ENCODE assay signal across 8 cellular contexts in genomic region chr19:56508282-56508778, GRCh38. TPM values are rescaled to one million over a fixed set of nuclear protein-coding genes. Genes with fewer than 3 reads are reported as not detected.
DNase-seq lines count a peak whose midpoint lies in the region; ATAC-seq and TF ChIP-seq lines count a peak whose summit lies in the region.

No MANE protein-coding gene starts in this region.

- no peaks in the 10 kb centered on the region for H3K27me3 ChIP-seq in BLaER1 treated with 17β-estradiol and CSF1 and Interleukin-3, amounts not matched to agents 10 nM and 100 nM
- H3K27me3 ChIP-seq in NT2/D1 (ENCODE audit: insufficient read depth, insufficient read length) = peaks cover 8% of the 10 kb centered on the region
- H3K27me3 ChIP-seq in trophoblast cell (ENCODE audit: insufficient read depth, low read length) = no peaks in the 10 kb centered on the region

- H2AK5ac ChIP-seq in trophoblast cell (ENCODE audit: low read length) = no peak overlapping the region

- H2BK120ac ChIP-seq in trophoblast cell (ENCODE audit: insufficient read depth, low read length, poor library complexity) = no peak overlapping the region

- no peak overlapping the region for H3K4ac ChIP-seq in trophoblast cell (ENCODE audit: low read depth, low read length)

- peaks cover 2% of the 10 kb centered on the region for H3K79me1 ChIP-seq in trophoblast cell (ENCODE audit: low read length)

- H2BK5ac ChIP-seq in trophoblast cell (ENCODE audit: low read depth, low read length, poor library complexity) = no peak overlapping the region

- H3K79me2 ChIP-seq in trophoblast cell (ENCODE audit: control insufficient read depth, insufficient read depth, low read length, poor library complexity) = peaks cover 5% of the 10 kb centered on the region

- H3K36me3 ChIP-seq in BLaER1 treated with 17β-estradiol and CSF1 and Interleukin-3, amounts not matched to agents 10 nM and 100 nM = peaks cover 0 to 26% (median 17%) of the 10 kb centered on the region in 11 experiments; a peak in 14 of 22 replicates
- H3K36me3 ChIP-seq in NT2/D1 (ENCODE audit: insufficient read depth, insufficient read length, low read length) (no peaks in the 10 kb centered on the region), trophoblast cell (ENCODE audit: control insufficient read depth in 1 of 2, insufficient read depth in 2 of 2, low read length in 2 of 2) (no peaks in the 10 kb centered on the region)

- H2BK12ac ChIP-seq in trophoblast cell (ENCODE audit: low read length) = no peak overlapping the region

- H3K14ac ChIP-seq in trophoblast cell (ENCODE audit: low read length) = peak overlapping the region; percentile 60

- peak overlapping the region; percentile 76 to 96 (median 89) for H3K4me2 ChIP-seq in BLaER1 treated with 17β-estradiol and CSF1 and Interleukin-3, amounts not matched to agents 10 nM and 100 nM
- H3K4me2 ChIP-seq in trophoblast cell (ENCODE audit: low read length) = peak overlapping the region; percentile 92

- ATAC-seq in HG02884 (IDR thresholded peaks at IDR 0.05; ENCODE audit: unreplicated experiment) = no peak
- ATAC-seq in activated CD4-positive, CD25-positive, alpha-beta regulatory T cell treated with anti-CD3 and anti-CD28 coated beads, Interleukin-2, amount 50 U/mL, for 24 hours = no peak

- no peak overlapping the region for H3K23ac ChIP-seq in trophoblast cell (ENCODE audit: low read length)

- peak overlapping the region; percentile 4 for H4K8ac ChIP-seq in trophoblast cell (ENCODE audit: low read depth, low read length)

- H4K91ac ChIP-seq in trophoblast cell (ENCODE audit: low read depth, low read length) = no peak overlapping the region

- TF ChIP-seq CTCF in fibroblast of pulmonary artery (IDR thresholded peaks at IDR 0.05; ENCODE audit: low read length, missing control alignments) = no peak

- peak overlapping the region; percentile 88 to 99 (median 97) for H3K9ac ChIP-seq in BLaER1 treated with 17β-estradiol and CSF1 and Interleukin-3, amounts not matched to agents 10 nM and 100 nM
- H3K9ac ChIP-seq in NT2/D1 (ENCODE audit: insufficient read length, low read depth) (peak overlapping the region; percentile 92), trophoblast cell (ENCODE audit: low read length) (peak overlapping the region; percentile 73)

- WGBS in trophoblast cell (ENCODE audit: extremely low coverage, insufficient coverage, insufficient read length) = no CpG with 5 or more reads among the region's 17 CpGs

- peak overlapping the region; percentile 89 to 99 (median 97) for H3K27ac ChIP-seq in BLaER1 treated with 17β-estradiol and CSF1 and Interleukin-3, amounts not matched to agents 10 nM and 100 nM
- no peak overlapping the region for H3K27ac ChIP-seq in trophoblast cell (ENCODE audit: low read depth, low read length)

- peaks cover 5 to 12% (median 7%) of the 10 kb centered on the region in 10 experiments; a peak in 16 of 20 replicates for H3K4me1 ChIP-seq in BLaER1 treated with 17β-estradiol and CSF1 and Interleukin-3, amounts not matched to agents 10 nM and 100 nM
- H3K4me1 ChIP-seq in NT2/D1 (ENCODE audit: insufficient read depth, insufficient read length) (no peaks in the 10 kb centered on the region), trophoblast cell (ENCODE audit: control insufficient read depth in 1 of 2, insufficient read depth in 2 of 2, low read length in 2 of 2) (peaks cover 3 to 8% of the 10 kb centered on the region in 2 experiments)

- peak overlapping the region; percentile 4 for H4K12ac ChIP-seq in trophoblast cell (ENCODE audit: low read depth, low read length)

- H4K20me1 ChIP-seq in BLaER1 treated with 17β-estradiol and CSF1 and Interleukin-3, amounts not matched to agents 10 nM and 100 nM = no peaks in the 10 kb centered on the region

- H3K9me3 ChIP-seq in BLaER1 treated with 17β-estradiol and CSF1 and Interleukin-3, amounts not matched to agents 10 nM and 100 nM (replicated peaks in 1 of 11) = peaks cover 53 to 90% (median 74%) of the 10 kb centered on the region in 11 experiments
- H3K9me3 ChIP-seq in NT2/D1 (ENCODE audit: insufficient read depth, low read length) (no peaks in the 10 kb centered on the region; the same call in none of the 2 replicates), trophoblast cell (ENCODE audit: insufficient read depth, low read depth, low read length) (peaks cover 2% of the 10 kb centered on the region)

- H3K4me3 ChIP-seq in BLaER1 treated with 17β-estradiol and CSF1 and Interleukin-3, amounts not matched to agents 10 nM and 100 nM = peak overlapping the region; percentile 65 to 79 (median 75)
- H3K4me3 ChIP-seq in NT2/D1 (ENCODE audit: insufficient read length, low read depth) (peak overlapping the region; percentile 76), fibroblast of pulmonary artery (replicated peaks; ENCODE audit: low read depth, low read length) (peak overlapping the region; percentile 83), trophoblast cell (ENCODE audit: low read depth, low read length) (peak overlapping the region; percentile 84)

- H3K18ac ChIP-seq in trophoblast cell (ENCODE audit: low read length) = peak overlapping the region; percentile 31

- peak overlapping the region; percentile 92 for H2AFZ ChIP-seq in trophoblast cell (ENCODE audit: insufficient read depth, low read length, poor library complexity)

- no peak for DNase-seq in NT2/D1 (ENCODE audit: low read depth, low spot score)
- DNase-seq in fibroblast of pulmonary artery (ENCODE audit: low read depth) = no peak
- DNase-seq in trophoblast cell = no peak
- DNase-seq in midbrain (lab: John Stamatoyannopoulos, UW) = no peak
- no peak for DNase-seq in NCI-H1105 treated with DMSO at 0.1 percent for 48 hours (lab: John Stamatoyannopoulos, UW)

RNA-seq across cellular contexts. Expression of gene ZNF471, which starts 0.7 kb away (rescaled TPM):
- 1.6 and 2.0 TPM in 2 replicates for polyA plus RNA-seq in trophoblast cell (2013)

RNA-seq across cellular contexts. Expression of gene ZFP28, which starts 30.4 kb away (rescaled TPM):
- polyA plus RNA-seq in trophoblast cell (2013) = 3.2 and 3.3 TPM in 2 replicates

RNA-seq across cellular contexts. Expression of gene ZNF667, which starts 31.2 kb away (rescaled TPM):
- polyA plus RNA-seq in trophoblast cell (2013) = 3.6 and 4.1 TPM in 2 replicates

RNA-seq across cellular contexts. Expression of gene ZNF470, which starts 58.9 kb away (rescaled TPM):
- 2.1 and 2.7 TPM in 2 replicates for polyA plus RNA-seq in trophoblast cell (2013)
